Comparison of ENCODE assay signal across 13 cellular contexts in genomic region chr6:142696689-142697088, GRCh38.
DNase-seq lines count a peak whose midpoint lies in the region; TF ChIP-seq lines count a peak whose summit lies in the region.
"Had no signal": no experiment of that assay in that cellular context is flagged by ENCODE, and none has a peak within 500 bp of the region (broad histone marks: within the 10 kb centered on the region; RNA-seq: fewer than 3 reads in every experiment).

No MANE protein-coding gene starts in this region.

- TF ChIP-seq CTCF in AG10803 (conservative IDR thresholded peaks at IDR 0.05; ENCODE audit: low read length) (no peak), mammary epithelial cell (conservative IDR thresholded peaks at IDR 0.05 in 1 of 2, IDR thresholded peaks at IDR 0.05 in 1 of 2; ENCODE audit: extremely low read depth in 1 of 2, insufficient read depth in 1 of 2, low read depth in 1 of 2, low read length in 2 of 2) (no peak), progenitor cell of endocrine pancreas (IDR thresholded peaks at IDR 0.05; ENCODE audit: unreplicated experiment) (no peak), mesothelial cell of epicardium (IDR thresholded peaks at IDR 0.05; ENCODE audit: unreplicated experiment) (no peak)

- H3K27me3 Mint-ChIP-seq in progenitor cell of endocrine pancreas = peaks cover 11% of the 10 kb centered on the region
- H3K27me3 Mint-ChIP-seq in mesothelial cell of epicardium (ENCODE audit: low read depth) = peaks cover 8% of the 10 kb centered on the region

- CTCF ChIA-PET in mammary epithelial cell (lab: Charles Lee; ENCODE audit: low non-redundant PET) = no interaction called here

- no peaks in the 10 kb centered on the region for H3K79me1 ChIP-seq in neuronal stem cell (ENCODE audit: low read depth, low read length)
- H3K79me1 ChIP-seq in mesendoderm (ENCODE audit: low read length) = no peaks in the 10 kb centered on the region

- 44% methylated on average over 6 of the region's 6 CpGs for WGBS in mammary epithelial cell (ENCODE audit: low coverage, missing lambda C conversion rate)
- WGBS in neuronal stem cell (ENCODE audit: extremely low coverage in 2 of 2, insufficient read length in 2 of 2, insufficient replicate concordance in 1 of 2), 2 donors = no CpG with 5 or more reads among the region's 6 CpGs
- WGBS in mesendoderm (ENCODE audit: extremely low coverage, insufficient coverage, low lambda C conversion rate) = no CpG with 5 or more reads among the region's 6 CpGs

- H4K91ac ChIP-seq in neuronal stem cell (ENCODE audit: low read depth, low read length, poor library complexity) = no peak overlapping the region

- dilution Hi-C loops in mammary epithelial cell (cut with HindIII; ENCODE audit: low sequenced_read_pairs) = no loop called here

- H2AK5ac ChIP-seq in neuronal stem cell (ENCODE audit: low read depth, low read length) (no peak overlapping the region), mesendoderm (ENCODE audit: low read length) (no peak overlapping the region)

- H3K27ac ChIP-seq in mammary epithelial cell (ENCODE audit: insufficient read depth, low read depth, low read length) (no peak overlapping the region), neuronal stem cell (replicated peaks; ENCODE audit: low read length) (no peak overlapping the region), mesendoderm (ENCODE audit: low read depth, low read length) (no peak overlapping the region)
- H3K27ac ChIP-seq: KMS-11, neural progenitor cell had no signal

- DNase-seq in AG10803 (ENCODE audit: low read depth) = peak; percentile 27
- peak; percentile 48 for DNase-seq in MG63
- DNase-seq in mammary epithelial cell = peak; percentile 35
- no peak for DNase-seq in neuronal stem cell (ENCODE audit: low spot score)
- no peak for DNase-seq in progenitor cell of endocrine pancreas (ENCODE audit: low spot score, unreplicated experiment)
- no peak for DNase-seq in middle frontal gyrus (ENCODE audit: extremely low spot score, low spot score)
- no peak for DNase-seq in mesothelial cell of epicardium (ENCODE audit: low spot score in 2 of 2, unreplicated experiment in 2 of 2)
- DNase-seq in mesendoderm = no peak
- DNase-seq: glutamatergic neuron, NCI-H2081 treated with DMSO at 0.1 percent for 48 hours, SW 1271 had no signal

- H3K36me3 Mint-ChIP-seq in progenitor cell of endocrine pancreas (ENCODE audit: insufficient read depth) (no peaks in the 10 kb centered on the region), mesothelial cell of epicardium (no peaks in the 10 kb centered on the region)
- H3K36me3 Mint-ChIP-seq: neural progenitor cell had no signal

- no peaks in the 10 kb centered on the region for H3K27me3 ChIP-seq in MG63
- no peaks in the 10 kb centered on the region for H3K27me3 ChIP-seq in mammary epithelial cell (ENCODE audit: insufficient read depth, low read length)
- no peaks in the 10 kb centered on the region for H3K27me3 ChIP-seq in neuronal stem cell (ENCODE audit: control insufficient read depth in 3 of 3, insufficient read depth in 3 of 3, low read depth in 1 of 3, low read length in 3 of 3)
- no peaks in the 10 kb centered on the region for H3K27me3 ChIP-seq in mesendoderm (ENCODE audit: insufficient read depth, low read length, poor library complexity)
- H3K27me3 ChIP-seq: neural progenitor cell had no signal

- H3K14ac ChIP-seq in neuronal stem cell (ENCODE audit: low read length) = no peak overlapping the region

- no peak overlapping the region for H3K56ac ChIP-seq in mesendoderm (ENCODE audit: low read length)

- H2BK120ac ChIP-seq in neuronal stem cell (ENCODE audit: low read depth, low read length) (no peak overlapping the region), mesendoderm (ENCODE audit: low read depth, low read length) (no peak overlapping the region)

- no peak overlapping the region for H3K23ac ChIP-seq in neuronal stem cell (ENCODE audit: low read depth, low read length, poor library complexity)
- H3K23ac ChIP-seq in mesendoderm (ENCODE audit: low read length) = no peak overlapping the region

- in situ Hi-C loops in mammary epithelial cell (cut with MboI; ENCODE audit: low sequenced_read_pairs in 2 of 2) = loop anchor here (10.0 to 25.0 kb wide), 2 partner anchors 248 to 741 kb away; partner anchors contain the start of gene HIVEP2 (in 1 of the 2)

- H2AFZ ChIP-seq in mammary epithelial cell (ENCODE audit: low read depth, low read length) (peak overlapping the region; percentile 30), neuronal stem cell (ENCODE audit: low read length) (peak overlapping the region; percentile 36)
- H2AFZ ChIP-seq: neural progenitor cell had no signal

- H2BK5ac ChIP-seq in neuronal stem cell (ENCODE audit: low read length) = no peak overlapping the region
- no peak overlapping the region for H2BK5ac ChIP-seq in mesendoderm (ENCODE audit: low read length)

- BruUV-seq in mammary epithelial cell (replicated peaks; lab: Mats Ljungman, UMichigan) = no TSS peak

- no peak overlapping the region for H4K8ac ChIP-seq in neuronal stem cell (ENCODE audit: low read depth, low read length)
- no peak overlapping the region for H4K8ac ChIP-seq in mesendoderm (ENCODE audit: low read depth, low read length)

- H3K4me3 Mint-ChIP-seq in progenitor cell of endocrine pancreas (ENCODE audit: low read depth) (no peak overlapping the region), mesothelial cell of epicardium (no peak overlapping the region)
- H3K4me3 Mint-ChIP-seq: neural progenitor cell had no signal

- H3K36me3 ChIP-seq in MG63 (no peaks in the 10 kb centered on the region), mammary epithelial cell (ENCODE audit: insufficient read depth, low read length) (no peaks in the 10 kb centered on the region), neuronal stem cell (replicated peaks in 1 of 2; ENCODE audit: control insufficient read depth in 2 of 2, insufficient read depth in 2 of 2, low read length in 2 of 2) (no peaks in the 10 kb centered on the region), mesendoderm (ENCODE audit: control insufficient read depth, insufficient read depth, low read length) (no peaks in the 10 kb centered on the region)
- H3K36me3 ChIP-seq: neural progenitor cell had no signal

- H3K4me3 ChIP-seq in AG10803 (ENCODE audit: low read length) (no peak overlapping the region), MG63 (no peak overlapping the region), mammary epithelial cell (replicated peaks in 1 of 3; ENCODE audit: insufficient read depth in 1 of 3, low read depth in 2 of 3, low read length in 3 of 3) (no peak overlapping the region), neuronal stem cell (ENCODE audit: low read length in 2 of 2) (no peak overlapping the region), mesendoderm (ENCODE audit: low read length) (no peak overlapping the region)
- H3K4me3 ChIP-seq: neural progenitor cell had no signal

- H3K4me1 Mint-ChIP-seq in progenitor cell of endocrine pancreas (ENCODE audit: low read depth) = peaks cover 4% of the 10 kb centered on the region
- H3K4me1 Mint-ChIP-seq in mesothelial cell of epicardium = peaks cover 7% of the 10 kb centered on the region

- H3K9ac ChIP-seq in mammary epithelial cell (ENCODE audit: insufficient read depth, low read length) (no peak overlapping the region), neuronal stem cell (ENCODE audit: low read depth, low read length, poor library complexity) (no peak overlapping the region), mesendoderm (ENCODE audit: low read length) (no peak overlapping the region)
- H3K9ac ChIP-seq: KMS-11, neural progenitor cell had no signal

- H4K5ac ChIP-seq in mesendoderm (ENCODE audit: low read length) = no peak overlapping the region

- intact Hi-C loops in mammary epithelial cell (cut with micrococcal nuclease) = loop anchor here (10.0 kb wide), 1 partner anchor 1308 kb away; the partner anchor contains the start of gene PLAGL1

- no peaks in the 10 kb centered on the region for H3K9me3 ChIP-seq in MG63
- no peaks in the 10 kb centered on the region for H3K9me3 ChIP-seq in mammary epithelial cell (replicated peaks; ENCODE audit: insufficient read depth, low read length)
- no peaks in the 10 kb centered on the region for H3K9me3 ChIP-seq in neuronal stem cell (replicated peaks in 1 of 2; ENCODE audit: control insufficient read depth in 2 of 2, insufficient read depth in 1 of 2, low read depth in 1 of 2, low read length in 2 of 2)

- no peak overlapping the region for H2BK12ac ChIP-seq in neuronal stem cell (ENCODE audit: low read length)

- H3K79me2 ChIP-seq in mammary epithelial cell (ENCODE audit: insufficient read depth, low read length) = no peaks in the 10 kb centered on the region
- H3K79me2 ChIP-seq in mesendoderm (ENCODE audit: control insufficient read depth, insufficient read depth, low read length) = no peaks in the 10 kb centered on the region

- H3K9me3 Mint-ChIP-seq in progenitor cell of endocrine pancreas (ENCODE audit: low read depth) = no peaks in the 10 kb centered on the region
- no peaks in the 10 kb centered on the region for H3K9me3 Mint-ChIP-seq in mesothelial cell of epicardium
- H3K9me3 Mint-ChIP-seq: neural progenitor cell had no signal

- H3K18ac ChIP-seq in neuronal stem cell (ENCODE audit: low read length) (no peak overlapping the region), mesendoderm (ENCODE audit: low read length) (no peak overlapping the region)

- no peak overlapping the region for H3K4me2 ChIP-seq in mammary epithelial cell (ENCODE audit: insufficient read depth, low read depth, low read length)
- no peak overlapping the region for H3K4me2 ChIP-seq in neuronal stem cell (ENCODE audit: insufficient read depth, low read length, poor library complexity, severe bottlenecking)
- H3K4me2 ChIP-seq in mesendoderm (ENCODE audit: low read length) = no peak overlapping the region
- H3K4me2 ChIP-seq: KMS-11, neural progenitor cell had no signal

- no peak overlapping the region for H2BK15ac ChIP-seq in neuronal stem cell (ENCODE audit: low read length)
- H2BK15ac ChIP-seq in mesendoderm (replicated peaks; ENCODE audit: low read depth) = no peak overlapping the region

- peaks cover 22% of the 10 kb centered on the region for H3K4me1 ChIP-seq in mammary epithelial cell (ENCODE audit: insufficient read depth, low read length)
- H3K4me1 ChIP-seq in neuronal stem cell (ENCODE audit: control insufficient read depth in 2 of 2, insufficient read depth in 1 of 2, low read depth in 1 of 2, low read length in 2 of 2) = peaks cover 4 to 10% of the 10 kb centered on the region in 2 donors
- peaks cover 5% of the 10 kb centered on the region for H3K4me1 ChIP-seq in mesendoderm (ENCODE audit: control insufficient read depth, low read depth, low read length)

- H4K20me1 ChIP-seq in mammary epithelial cell (ENCODE audit: insufficient read depth, low read length) = no peaks in the 10 kb centered on the region

- no peak overlapping the region for H3K4ac ChIP-seq in neuronal stem cell (ENCODE audit: low read length)
- no peak overlapping the region for H3K4ac ChIP-seq in mesendoderm (ENCODE audit: low read depth, low read length)

- H3K27ac Mint-ChIP-seq in progenitor cell of endocrine pancreas (no peak overlapping the region), mesothelial cell of epicardium (no peak overlapping the region)
- H3K27ac Mint-ChIP-seq: neural progenitor cell had no signal

Comparison
In these comparisons a context has a peak if more than half of its experiments do, and no peak if none do; other contexts are left out.
1. DNase-seq: peak in AG10803 (single experiment), MG63 (single experiment) and mammary epithelial cell (single experiment); none in neuronal stem cell (single experiment), progenitor cell of endocrine pancreas (single experiment), middle frontal gyrus (single experiment), mesothelial cell of epicardium (0 of 2) and mesendoderm (single experiment).